ENCODE assay signal across 21 cellular contexts in genomic region chr10:128161031-128161430, GRCh38. TPM values are rescaled to one million over a fixed set of nuclear protein-coding genes. Genes with fewer than 3 reads are reported as not detected.
A peak's percentile ranks its signal among the peaks of the same experiment; 100 is the strongest.
DNase-seq lines count a peak whose midpoint lies in the region; ATAC-seq and TF ChIP-seq lines count a peak whose summit lies in the region.
"Had no signal": no experiment of that assay in that cellular context is flagged by ENCODE, and none has a peak within 500 bp of the region (broad histone marks: within the 10 kb centered on the region; RNA-seq: fewer than 3 reads in every experiment).

No MANE protein-coding gene starts in this region.

- TF ChIP-seq CTCF in NB4 (IDR thresholded peaks at IDR 0.05; ENCODE audit: low read depth, low read length) = no peak

- CTCF ChIA-PET in activated naive CD4-positive, alpha-beta T cell treated with anti-CD3 and anti-CD28 coated beads for 36 hours (lab: Charles Lee) = interaction anchor here (0.7 to 1.8 kb wide), 2 partner anchors 12 to 51 kb away, joined by 3 to 5 read pairs; no protein-coding TSS in a partner anchor

- H3K27me3 Mint-ChIP-seq in dendritic cell treated with granulocyte-macrophage colony-stimulating factor and Interleukin-4, amounts not matched to agents 40 ng/mL and 50 ng/mL, for 4 days = peaks cover 12% of the 10 kb centered on the region
- peaks cover 2% of the 10 kb centered on the region for H3K27me3 Mint-ChIP-seq in activated naive CD4-positive, alpha-beta T cell treated with anti-CD3 and anti-CD28 coated beads for 36 hours (ENCODE audit: low read depth)

- peak overlapping the region; percentile 1 for H3K27ac Mint-ChIP-seq in dendritic cell treated with granulocyte-macrophage colony-stimulating factor and Interleukin-4, amounts not matched to agents 40 ng/mL and 50 ng/mL, for 4 days
- no peak overlapping the region for H3K27ac Mint-ChIP-seq in activated naive CD4-positive, alpha-beta T cell treated with anti-CD3 and anti-CD28 coated beads for 36 hours

- no peaks in the 10 kb centered on the region for H3K36me3 Mint-ChIP-seq in dendritic cell treated with granulocyte-macrophage colony-stimulating factor and Interleukin-4, amounts not matched to agents 40 ng/mL and 50 ng/mL, for 4 days (ENCODE audit: low read depth)
- H3K36me3 Mint-ChIP-seq in activated naive CD4-positive, alpha-beta T cell treated with anti-CD3 and anti-CD28 coated beads for 36 hours (ENCODE audit: low read depth) = no peaks in the 10 kb centered on the region
- H3K36me3 Mint-ChIP-seq: CD14-positive monocyte had no signal

- TF ChIP-seq POLR2A in NB4 (IDR thresholded peaks at IDR 0.05; ENCODE audit: extremely low read depth, insufficient read length) = no peak

- no peak overlapping the region for H3K4me3 Mint-ChIP-seq in dendritic cell treated with granulocyte-macrophage colony-stimulating factor and Interleukin-4, amounts not matched to agents 40 ng/mL and 50 ng/mL, for 4 days
- no peak overlapping the region for H3K4me3 Mint-ChIP-seq in activated naive CD4-positive, alpha-beta T cell treated with anti-CD3 and anti-CD28 coated beads for 36 hours

- intact Hi-C loops in dendritic cell treated with granulocyte-macrophage colony-stimulating factor and Interleukin-4, amounts not matched to agents 40 ng/mL and 50 ng/mL, for 4 days (cut with micrococcal nuclease) = no loop called here
- intact Hi-C loops in activated naive CD4-positive, alpha-beta T cell treated with anti-CD3 and anti-CD28 coated beads for 36 hours (cut with micrococcal nuclease) = no loop called here

- DNase-seq in AML-193 (lab: John Stamatoyannopoulos, UW) (peak; percentile 47 to 60), NB4 (ENCODE audit: low read depth) (peak; percentile 58), T-helper 1 cell (no peak)
- no peak for DNase-seq in activated naive CD4-positive, alpha-beta T cell treated with anti-CD3 and anti-CD28 coated beads for 36 hours
- no peak for DNase-seq in stimulated activated CD4-positive, alpha-beta T cell treated with anti-CD3 and anti-CD28 coated beads, Interleukin-12 subunit alpha, Interleukin-12 subunit beta, amount 100 ng/mL, for 4 hours
- DNase-seq: activated CD4-positive, alpha-beta T cell treated with anti-CD3 and anti-CD28 coated beads, Interleukin-2, amount 50 U/mL, for 4 hours; activated naive CD4-positive, alpha-beta T cell treated with Interleukin-2 at 50 U/mL for 16 hours; activated T-cell treated with anti-CD3 and anti-CD28 coated beads, Interleukin-2, amount 50 U/mL, for 1 hour; aorta; caudate nucleus; foreskin keratinocyte; kidney; NCI-H1436; NCI-H524 treated with DMSO at 0.1 percent for 48 hours; stimulated activated CD8-positive, alpha-beta memory T cell treated with anti-CD3 and anti-CD28 coated beads, Interleukin-4, amount 100 ng/mL, for 48 hours; WERI-Rb-1 had no signal

- H3K9me3 Mint-ChIP-seq in dendritic cell treated with granulocyte-macrophage colony-stimulating factor and Interleukin-4, amounts not matched to agents 40 ng/mL and 50 ng/mL, for 4 days = no peaks in the 10 kb centered on the region
- H3K9me3 Mint-ChIP-seq in activated naive CD4-positive, alpha-beta T cell treated with anti-CD3 and anti-CD28 coated beads for 36 hours = no peaks in the 10 kb centered on the region

- peaks cover 32% of the 10 kb centered on the region for H3K4me1 Mint-ChIP-seq in dendritic cell treated with granulocyte-macrophage colony-stimulating factor and Interleukin-4, amounts not matched to agents 40 ng/mL and 50 ng/mL, for 4 days (ENCODE audit: low read depth)
- peaks cover 6% of the 10 kb centered on the region for H3K4me1 Mint-ChIP-seq in activated naive CD4-positive, alpha-beta T cell treated with anti-CD3 and anti-CD28 coated beads for 36 hours (ENCODE audit: low read depth)

- peak; percentile 49 for ATAC-seq in GM21360 (IDR thresholded peaks at IDR 0.05; ENCODE audit: unreplicated experiment)
- no peak for ATAC-seq in activated CD4-positive, CD25-positive, alpha-beta regulatory T cell treated with anti-CD3 and anti-CD28 coated beads, Interleukin-2, amount 50 U/mL, for 24 hours
- ATAC-seq: foreskin keratinocyte, Right ventricle myocardium inferior had no signal

- no peak overlapping the region for H3K4me3 ChIP-seq in NB4 (ENCODE audit: low read depth, low read length)

RNA-seq across cellular contexts. Expression of gene MKI67, which starts 34.8 kb away (rescaled TPM):
- 100 to 1,000 TPM; 266 to 273 TPM for total RNA-seq in activated naive CD4-positive, alpha-beta T cell treated with anti-CD3 and anti-CD28 coated beads for 36 hours

Comparison
In these comparisons a context has a peak if more than half of its experiments do, and no peak if none do; other contexts are left out.
1. DNase-seq: peak in AML-193 (2 of 2) and NB4 (single experiment); none in activated naive CD4-positive, alpha-beta T cell treated with anti-CD3 and anti-CD28 coated beads for 36 hours (single experiment), T-helper 1 cell (0 of 5) and stimulated activated CD4-positive, alpha-beta T cell treated with anti-CD3 and anti-CD28 coated beads, Interleukin-12 subunit alpha, Interleukin-12 subunit beta, amount 100 ng/mL, for 4 hours (single experiment).